Comparison of ENCODE assay signal across 1 cellular context in the genomic region with DNA sequence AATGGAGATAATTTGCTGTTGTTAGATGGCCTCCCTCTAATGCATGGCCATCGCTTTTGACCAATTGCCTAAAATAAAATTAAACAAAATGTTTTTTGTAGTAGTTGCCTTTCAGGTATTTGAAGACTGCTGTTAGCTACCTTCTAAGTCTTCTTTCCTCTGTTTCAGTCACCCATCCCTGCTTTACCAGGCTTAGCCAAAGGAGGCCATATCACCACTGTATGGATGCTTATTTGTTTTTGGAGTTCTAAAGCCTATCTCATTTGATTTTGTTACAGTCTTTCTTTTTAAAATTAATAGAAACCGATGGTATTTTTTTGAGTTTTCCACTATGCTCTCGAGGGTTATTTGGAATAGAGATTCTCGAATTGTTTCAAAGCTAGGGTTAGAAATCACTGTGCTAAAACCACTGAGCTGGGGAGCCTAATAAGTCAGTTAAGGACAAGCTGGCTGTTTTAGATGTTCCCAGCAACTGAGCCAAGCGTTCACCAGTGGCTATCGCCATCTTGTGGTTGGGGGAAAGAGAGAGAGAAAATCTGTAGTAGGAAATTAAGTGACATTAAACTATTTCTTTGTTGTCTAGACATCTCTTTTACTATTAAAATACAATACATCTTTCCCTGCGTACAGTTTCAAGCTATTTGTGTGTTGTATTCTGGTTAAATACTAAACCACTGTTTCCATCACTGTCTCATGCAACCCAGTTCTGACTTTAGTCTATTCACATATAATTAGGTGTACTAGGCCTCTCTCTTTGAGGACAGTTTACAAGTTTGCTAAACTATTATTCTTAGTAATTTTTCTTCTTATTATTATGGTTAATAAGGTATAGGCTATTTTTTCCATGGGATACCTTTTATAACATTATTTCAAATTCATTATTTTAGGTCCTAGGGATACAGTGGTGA.
TF ChIP-seq lines count a peak whose summit lies in the region.

No MANE protein-coding gene starts in this region.

TF ChIP-seq in WTC11, 78 proteins besides CTCF, POLR2A, EP300 and RAD21 (continued from another document):
- TF ChIP-seq, protein P1, sequence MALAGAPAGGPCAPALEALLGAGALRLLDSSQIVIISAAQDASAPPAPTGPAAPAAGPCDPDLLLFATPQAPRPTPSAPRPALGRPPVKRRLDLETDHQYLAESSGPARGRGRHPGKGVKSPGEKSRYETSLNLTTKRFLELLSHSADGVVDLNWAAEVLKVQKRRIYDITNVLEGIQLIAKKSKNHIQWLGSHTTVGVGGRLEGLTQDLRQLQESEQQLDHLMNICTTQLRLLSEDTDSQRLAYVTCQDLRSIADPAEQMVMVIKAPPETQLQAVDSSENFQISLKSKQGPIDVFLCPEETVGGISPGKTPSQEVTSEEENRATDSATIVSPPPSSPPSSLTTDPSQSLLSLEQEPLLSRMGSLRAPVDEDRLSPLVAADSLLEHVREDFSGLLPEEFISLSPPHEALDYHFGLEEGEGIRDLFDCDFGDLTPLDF (CRISPR knock-in tag; IDR thresholded peaks at IDR 0.05) = no peak
- no peak for TF ChIP-seq SMAD4 (CRISPR knock-in tag; IDR thresholded peaks at IDR 0.05)
- TF ChIP-seq TCF7 (CRISPR knock-in tag; IDR thresholded peaks at IDR 0.05; ENCODE audit: low read depth) = no peak
- no peak for TF ChIP-seq EMX1 (CRISPR knock-in tag; IDR thresholded peaks at IDR 0.05)
